In the genomic region with DNA sequence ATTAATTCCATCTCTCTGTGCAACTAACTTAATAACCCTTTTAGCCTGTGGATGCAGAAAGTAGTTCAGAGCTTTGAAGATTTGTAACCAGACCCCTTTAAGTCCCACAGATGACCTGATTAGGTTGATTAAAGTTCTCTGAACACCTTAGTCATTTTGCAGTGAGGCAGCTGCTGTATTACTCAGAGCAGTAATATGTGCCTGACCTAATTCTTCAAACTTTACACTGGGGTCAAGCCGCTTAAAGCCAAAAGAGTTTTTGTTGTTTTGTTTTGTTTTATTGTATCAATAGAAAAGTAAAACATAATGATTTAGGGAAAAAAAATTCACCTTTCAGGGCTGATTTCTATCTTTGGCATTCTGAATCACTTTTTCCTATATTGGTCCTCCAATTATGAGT, we compare ENCODE assay signal across 17 cellular contexts.
DNase-seq lines count a peak whose midpoint lies in the region; ATAC-seq, FAIRE-seq and TF ChIP-seq lines count a peak whose summit lies in the region.
"Had no signal": no experiment of that assay in that cellular context is flagged by ENCODE, and none has a peak within 500 bp of the region (broad histone marks: within the 10 kb centered on the region; RNA-seq: fewer than 3 reads in every experiment).

No MANE protein-coding gene starts in this region.

- no peak for FAIRE-seq in urothelium cell line (lab: Jason Lieb, UNC)

- TF ChIP-seq CTCF in fibroblast of the aortic adventitia (IDR thresholded peaks at IDR 0.05; ENCODE audit: insufficient read depth, low read length) = no peak
- TF ChIP-seq CTCF in mucosa of descending colon (IDR thresholded peaks at IDR 0.05) = no peak
- TF ChIP-seq CTCF in CD8-positive, alpha-beta T cell (IDR thresholded peaks at IDR 0.05) = no peak

- no peaks in the 10 kb centered on the region for H3K4me1 Mint-ChIP-seq in CD8-positive, alpha-beta T cell (ENCODE audit: low read depth)

- no peaks in the 10 kb centered on the region for H3K36me3 Mint-ChIP-seq in CD8-positive, alpha-beta T cell

- CTCF ChIA-PET in CD8-positive, alpha-beta T cell (lab: Charles Lee) = interaction anchor here (0.7 kb wide), 1 partner anchor 9 kb away, joined by 3 read pairs; no protein-coding TSS in a partner anchor

- no peaks in the 10 kb centered on the region for H3K27me3 ChIP-seq in aorta (ENCODE audit: control insufficient read depth in 1 of 2, insufficient read depth in 2 of 2, low read length in 1 of 2)
- no peaks in the 10 kb centered on the region for H3K27me3 ChIP-seq in CD8-positive, alpha-beta T cell (ENCODE audit: insufficient read depth, low read length)

- no peak overlapping the region for H3K27ac ChIP-seq in aorta (ENCODE audit: low read depth in 1 of 2, low read length in 2 of 2)
- H3K27ac ChIP-seq in CD8-positive, alpha-beta T cell (ENCODE audit: low read depth, low read length) = no peak overlapping the region
- H3K27ac ChIP-seq: SK-N-MC, skin epidermis had no signal

- DNase-seq in HPDE6-E6E7 (ENCODE audit: extremely low spot score) = peak; percentile 67
- DNase-seq in T1000 (lab: John Stamatoyannopoulos, UW) = peak; percentile 80
- DNase-seq in fibroblast of the aortic adventitia (ENCODE audit: low read depth) = peak; percentile 24
- peak; percentile 34 for DNase-seq in urothelium cell line (ENCODE audit: low spot score)
- no peak for DNase-seq in aorta
- DNase-seq in mucosa of descending colon = no peak
- no peak for DNase-seq in CD8-positive, alpha-beta T cell
- DNase-seq: activated CD4-positive, CD25-positive, alpha-beta regulatory T cell treated with anti-CD3 and anti-CD28 coated beads, Interleukin-2, amount 50 U/mL, for 72 hours; activated T-cell treated with anti-CD3 and anti-CD28 coated beads, Interleukin-2, amount 50 U/mL, for 1 hour; amygdala; Caco-2; effector CD8-positive, alpha-beta T cell; KBM-7; NCI-H187 treated with DMSO at 0.1 percent for 48 hours; nephron progenitor cell had no signal

- ATAC-seq in aorta (ENCODE audit: low FRiP score) (no peak), mucosa of descending colon (no peak)
- no peak for ATAC-seq in CD8-positive, alpha-beta T cell

- no peaks in the 10 kb centered on the region for H3K27me3 Mint-ChIP-seq in CD8-positive, alpha-beta T cell (ENCODE audit: low read depth)

- WGBS in aorta, 2 donors = 87 to 96% methylated on average over 1 of the region's 1 CpG

- H3K36me3 ChIP-seq in aorta (ENCODE audit: control insufficient read depth in 1 of 2, insufficient read depth in 2 of 2, low read length in 1 of 2) (no peaks in the 10 kb centered on the region), mucosa of descending colon (ENCODE audit: low read depth) (no peaks in the 10 kb centered on the region)
- H3K36me3 ChIP-seq in CD8-positive, alpha-beta T cell (ENCODE audit: insufficient read depth, low read length) = no peaks in the 10 kb centered on the region

- H3K9me3 Mint-ChIP-seq in CD8-positive, alpha-beta T cell = peaks cover 7% of the 10 kb centered on the region
- H3K9me3 Mint-ChIP-seq: nephron progenitor cell had no signal

- no peaks in the 10 kb centered on the region for H3K9me3 ChIP-seq in aorta (ENCODE audit: control insufficient read depth, low read length)
- H3K9me3 ChIP-seq in mucosa of descending colon = no peaks in the 10 kb centered on the region
- H3K9me3 ChIP-seq in CD8-positive, alpha-beta T cell (ENCODE audit: low read length) = no peaks in the 10 kb centered on the region
- H3K9me3 ChIP-seq: Caco-2 had no signal

- H3K4me1 ChIP-seq in aorta (ENCODE audit: control insufficient read depth in 1 of 2, insufficient read depth in 2 of 2, low read length in 2 of 2) (no peaks in the 10 kb centered on the region), mucosa of descending colon (ENCODE audit: low read depth) (no peaks in the 10 kb centered on the region)
- no peaks in the 10 kb centered on the region for H3K4me1 ChIP-seq in CD8-positive, alpha-beta T cell (ENCODE audit: insufficient read depth, low read length)
- H3K4me1 ChIP-seq: Caco-2 had no signal

- intact Hi-C loops in aorta (cut with DNase I) = no loop called here
- intact Hi-C loops in mucosa of descending colon (cut with DNase I, micrococcal nuclease) = no loop called here
- intact Hi-C loops in CD8-positive, alpha-beta T cell (cut with DNase I, micrococcal nuclease) = no loop called here

- POLR2A ChIA-PET in CD8-positive, alpha-beta T cell (lab: Charles Lee) = no interaction called here

- no peak overlapping the region for H3K4me3 Mint-ChIP-seq in CD8-positive, alpha-beta T cell
- H3K4me3 Mint-ChIP-seq: nephron progenitor cell had no signal

- no peak overlapping the region for H3K4me3 ChIP-seq in fibroblast of the aortic adventitia (ENCODE audit: low read depth, low read length)
- H3K4me3 ChIP-seq in aorta (ENCODE audit: low read length in 2 of 2) = no peak overlapping the region
- no peak overlapping the region for H3K4me3 ChIP-seq in mucosa of descending colon
- H3K4me3 ChIP-seq in CD8-positive, alpha-beta T cell (ENCODE audit: low read depth, low read length) = no peak overlapping the region
- H3K4me3 ChIP-seq: SK-N-MC, skin epidermis had no signal

- no peak overlapping the region for H3K27ac Mint-ChIP-seq in CD8-positive, alpha-beta T cell
- H3K27ac Mint-ChIP-seq: nephron progenitor cell had no signal

Comparison
In these comparisons a context has a peak if more than half of its experiments do, and no peak if none do; other contexts are left out.
1. DNase-seq: peak in HPDE6-E6E7 (single experiment), T1000 (single experiment), fibroblast of the aortic adventitia (single experiment) and urothelium cell line (single experiment); none in aorta (0 of 2), mucosa of descending colon (0 of 3) and CD8-positive, alpha-beta T cell (0 of 7).